ENCODE assay signal across 15 cellular contexts in genomic region chr7:111919690-111920179, GRCh38.
A peak's percentile ranks its signal among the peaks of the same experiment; 100 is the strongest.
DNase-seq lines count a peak whose midpoint lies in the region; ATAC-seq, FAIRE-seq and TF ChIP-seq lines count a peak whose summit lies in the region.
"Had no signal": no experiment of that assay in that cellular context is flagged by ENCODE, and none has a peak within 500 bp of the region (broad histone marks: within the 10 kb centered on the region; RNA-seq: fewer than 3 reads in every experiment).

No MANE protein-coding gene starts in this region.

- no peak overlapping the region for H2AFZ ChIP-seq in keratinocyte (ENCODE audit: control insufficient read depth, low read length)
- H2AFZ ChIP-seq: parathyroid adenoma had no signal

- H3K27ac ChIP-seq in BLaER1 treated with 17β-estradiol and CSF1 and Interleukin-3, amounts not matched to agents 10 nM and 100 nM = no peak overlapping the region
- no peak overlapping the region for H3K27ac ChIP-seq in keratinocyte (ENCODE audit: control insufficient read depth, insufficient read depth, low read length)
- H3K27ac ChIP-seq: coronary artery, parathyroid adenoma, testis had no signal

- ATAC-seq in HG03565 (IDR thresholded peaks at IDR 0.05; ENCODE audit: unreplicated experiment) = no peak
- no peak for ATAC-seq in GM21737 (IDR thresholded peaks at IDR 0.05; ENCODE audit: unreplicated experiment)
- ATAC-seq: WTC11 had no signal

- H3K9me3 ChIP-seq in BLaER1 treated with 17β-estradiol and CSF1 and Interleukin-3, amounts not matched to agents 10 nM and 100 nM (replicated peaks in 1 of 11) = no peaks in the 10 kb centered on the region
- no peaks in the 10 kb centered on the region for H3K9me3 ChIP-seq in keratinocyte (ENCODE audit: control insufficient read depth, low read depth, low read length)
- H3K9me3 ChIP-seq: testis had no signal

- no peak for TF ChIP-seq CTCF in keratinocyte (optimal IDR thresholded peaks at IDR 0.05 in 1 of 3, IDR thresholded peaks at IDR 0.05 in 1 of 3, conservative IDR thresholded peaks at IDR 0.05 in 1 of 3; ENCODE audit: extremely low read depth in 1 of 3, insufficient read depth in 2 of 3, low read length in 3 of 3)

- H3K79me2 ChIP-seq in keratinocyte (ENCODE audit: control insufficient read depth, insufficient read depth, low read length) = no peaks in the 10 kb centered on the region
- H3K79me2 ChIP-seq: parathyroid adenoma had no signal

- H4K20me1 ChIP-seq in BLaER1 treated with 17β-estradiol and CSF1 and Interleukin-3, amounts not matched to agents 10 nM and 100 nM = peaks cover 0 to 61% (median 0%) of the 10 kb centered on the region in 11 experiments; a peak in 4 of 22 replicates
- H4K20me1 ChIP-seq in keratinocyte (ENCODE audit: control insufficient read depth, extremely low read depth, insufficient read depth, low read length) = no peaks in the 10 kb centered on the region

- peak; percentile 56 for FAIRE-seq in keratinocyte (lab: Jason Lieb, UNC)

- H3K4me3 ChIP-seq in BLaER1 treated with 17β-estradiol and CSF1 and Interleukin-3, amounts not matched to agents 10 nM and 100 nM = no peak overlapping the region
- H3K4me3 ChIP-seq in keratinocyte (ENCODE audit: control insufficient read depth in 2 of 3, extremely low read depth in 1 of 3, insufficient read depth in 2 of 3, low read depth in 1 of 3, low read length in 3 of 3) = no peak overlapping the region
- H3K4me3 ChIP-seq: coronary artery, testis had no signal

- DNase-seq in LHCN-M2 (ENCODE audit: low read depth) (peak; percentile 79), astrocyte of the hippocampus (ENCODE audit: low read depth, low spot score) (peak; percentile 88), keratinocyte (ENCODE audit: low read depth, low spot score) (no peak), NCI-H187 (lab: John Stamatoyannopoulos, UW) (no peak), RPMI8226 (no peak)
- DNase-seq: activated naive CD4-positive, alpha-beta T cell treated with anti-CD3 and anti-CD28 coated beads for 36 hours; DMS 273 treated with DMSO at 0.1 percent for 48 hours; NCI-H1092; testis had no signal

- H3K9ac ChIP-seq in BLaER1 treated with 17β-estradiol and CSF1 and Interleukin-3, amounts not matched to agents 10 nM and 100 nM = no peak overlapping the region
- H3K9ac ChIP-seq in keratinocyte (ENCODE audit: control insufficient read depth, extremely low read depth, insufficient read depth, low read length) = no peak overlapping the region
- H3K9ac ChIP-seq: parathyroid adenoma had no signal

- dilution Hi-C loops in keratinocyte (cut with MboI; ENCODE audit: extremely low pct_ligation_motif_present, low sequenced_read_pairs) = no loop called here

- H3K27me3 ChIP-seq in BLaER1 treated with 17β-estradiol and CSF1 and Interleukin-3, amounts not matched to agents 10 nM and 100 nM = no peaks in the 10 kb centered on the region
- H3K27me3 ChIP-seq in keratinocyte (ENCODE audit: control insufficient read depth, extremely low read depth, insufficient read depth, low read length) = no peaks in the 10 kb centered on the region
- H3K27me3 ChIP-seq: testis had no signal

- H3K4me2 ChIP-seq in BLaER1 treated with 17β-estradiol and CSF1 and Interleukin-3, amounts not matched to agents 10 nM and 100 nM = peak overlapping the region in 8 of 11 experiments; percentile 1 to 55 (median 23); a peak in 7 of 22 replicates
- H3K4me2 ChIP-seq in keratinocyte (ENCODE audit: control insufficient read depth, extremely low read depth, insufficient read depth, low read depth, low read length) = no peak overlapping the region

- peaks cover 0 to 90% (median 0%) of the 10 kb centered on the region in 11 experiments; a peak in 8 of 22 replicates for H3K36me3 ChIP-seq in BLaER1 treated with 17β-estradiol and CSF1 and Interleukin-3, amounts not matched to agents 10 nM and 100 nM
- H3K36me3 ChIP-seq in keratinocyte (ENCODE audit: control insufficient read depth in 2 of 2, extremely low read depth in 1 of 2, insufficient read depth in 2 of 2, low read length in 2 of 2) = no peaks in the 10 kb centered on the region

- peaks cover 3 to 40% (median 9%) of the 10 kb centered on the region in 10 experiments; a peak in 14 of 20 replicates for H3K4me1 ChIP-seq in BLaER1 treated with 17β-estradiol and CSF1 and Interleukin-3, amounts not matched to agents 10 nM and 100 nM
- H3K4me1 ChIP-seq in keratinocyte (ENCODE audit: control insufficient read depth, extremely low read depth, insufficient read depth, low read length) = no peaks in the 10 kb centered on the region
- H3K4me1 ChIP-seq: parathyroid adenoma, testis had no signal

- no peaks in the 10 kb centered on the region for H3K9me1 ChIP-seq in keratinocyte (ENCODE audit: control insufficient read depth, extremely low read depth, insufficient read depth, low read length)

Comparison
In these comparisons a context has a peak if more than half of its experiments do, and no peak if none do; other contexts are left out.
1. DNase-seq: peak in LHCN-M2 (single experiment) and astrocyte of the hippocampus (single experiment); none in keratinocyte (single experiment), NCI-H187 (0 of 2) and RPMI8226 (single experiment).